ENCODE assay signal across 25 cellular contexts in the genomic region with DNA sequence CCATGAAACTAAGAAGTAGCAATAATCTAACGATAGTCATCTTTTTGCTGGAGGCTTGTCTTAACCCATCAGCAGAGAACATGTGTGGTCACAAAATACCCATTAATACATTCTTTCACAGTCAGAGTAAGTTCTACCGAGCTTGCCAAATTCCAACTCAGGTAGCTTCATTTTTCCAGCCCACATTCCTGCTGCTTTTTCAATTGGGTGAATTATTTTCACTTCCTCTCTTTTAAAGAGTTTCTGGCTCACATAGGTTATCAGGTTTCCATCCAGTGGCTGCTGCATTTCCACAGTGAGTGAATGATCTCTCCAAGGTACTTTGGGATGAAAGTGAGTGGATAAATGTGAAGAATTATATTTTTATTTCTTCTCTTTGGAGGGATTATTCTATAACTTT.
DNase-seq lines count a peak whose midpoint lies in the region; ATAC-seq and TF ChIP-seq lines count a peak whose summit lies in the region.
"Had no signal": no experiment of that assay in that cellular context is flagged by ENCODE, and none has a peak within 500 bp of the region (broad histone marks: within the 10 kb centered on the region; RNA-seq: fewer than 3 reads in every experiment).

No MANE protein-coding gene starts in this region.

- H3K79me2 ChIP-seq in PC-3 (ENCODE audit: low read length) (no peaks in the 10 kb centered on the region), neural progenitor cell (ENCODE audit: low read depth) (no peaks in the 10 kb centered on the region)

- H3K36me3 Mint-ChIP-seq in endodermal cell (ENCODE audit: low read depth) (peaks cover 12% of the 10 kb centered on the region), neural progenitor cell (no peaks in the 10 kb centered on the region)
- H3K36me3 Mint-ChIP-seq: activated naive CD8-positive, alpha-beta T cell treated with anti-CD3 and anti-CD28 coated beads, Interleukin-2, amount 10 ng/mL, durations not matched to agents 7 days and 5 days; CD8-positive, alpha-beta T cell; natural killer cell treated with Interleukin-12 subunit alpha and Interleukin-12 subunit beta and Interleukin-15 and Interleukin-18, amount 100 ng/mL, for 72 hours; type B pancreatic cell had no signal

- H3K36me3 ChIP-seq in PC-3 (ENCODE audit: low read depth, low read length) = no peaks in the 10 kb centered on the region
- peaks cover 13% of the 10 kb centered on the region for H3K36me3 ChIP-seq in endodermal cell (ENCODE audit: control insufficient read depth, insufficient read depth, low read length)
- no peaks in the 10 kb centered on the region for H3K36me3 ChIP-seq in neural progenitor cell
- H3K36me3 ChIP-seq: left ventricle myocardium inferior, pancreas, sigmoid colon had no signal

- H3K9ac ChIP-seq in PC-3 (ENCODE audit: low read length) (no peak overlapping the region), endodermal cell (ENCODE audit: extremely low read depth, low read length, poor library complexity, severe bottlenecking) (no peak overlapping the region), neural progenitor cell (no peak overlapping the region)

- CTCF ChIA-PET in PC-3 (lab: Charles Lee) = interaction anchor here (0.6 kb wide), 1 partner anchor 741 kb away, joined by 3 read pairs; no protein-coding TSS in a partner anchor

- 38 to 52% methylated on average over 2 of the region's 2 CpGs for WGBS in endodermal cell (ENCODE audit: insufficient coverage in 1 of 2, insufficient read length in 1 of 2), 2 experiments

- H3K9me2 ChIP-seq in PC-3 (replicated peaks; ENCODE audit: low read length) = no peaks in the 10 kb centered on the region

- H3K4me2 ChIP-seq in PC-3 (ENCODE audit: low read length) = no peak overlapping the region
- peak overlapping the region; percentile 14 for H3K4me2 ChIP-seq in neural progenitor cell

- ATAC-seq in PC-3 (no peak), GM18498 (IDR thresholded peaks at IDR 0.05; ENCODE audit: unreplicated experiment) (no peak)
- ATAC-seq: body of pancreas; CD8-positive, alpha-beta T cell; natural killer cell treated with Interleukin-12 subunit alpha and Interleukin-12 subunit beta and Interleukin-15 and Interleukin-18, amount 100 ng/mL, for 72 hours; pancreas had no signal

- H3K27ac Mint-ChIP-seq in endodermal cell (peak overlapping the region; percentile 10), neural progenitor cell (no peak overlapping the region)
- H3K27ac Mint-ChIP-seq: activated B cell treated with CpG ODN at 0.5 μM for 24 hours; activated naive CD8-positive, alpha-beta T cell treated with anti-CD3 and anti-CD28 coated beads, Interleukin-2, amount 10 ng/mL, durations not matched to agents 7 days and 5 days; CD8-positive, alpha-beta T cell; natural killer cell treated with Interleukin-12 subunit alpha and Interleukin-12 subunit beta and Interleukin-15 and Interleukin-18, amount 100 ng/mL, for 72 hours; type B pancreatic cell had no signal

- peak in 2 of 3 experiments; percentile 14 to 18 for DNase-seq in NCI-H1417 (lab: John Stamatoyannopoulos, UW)
- DNase-seq in NCI-H1417 treated with DMSO at 0.1 percent for 48 hours (lab: John Stamatoyannopoulos, UW) = no peak
- DNase-seq in PC-3 = peak; percentile 19
- DNase-seq in endodermal cell = peak; percentile 49
- peak; percentile 13 for DNase-seq in neural progenitor cell (ENCODE audit: low spot score)
- DNase-seq in NCI-H2227 treated with DMSO at 0.1 percent for 48 hours (lab: John Stamatoyannopoulos, UW) = no peak
- no peak for DNase-seq in activated CD4-positive, alpha-beta T cell treated with anti-CD3 and anti-CD28 coated beads, Interleukin-2, amount 50 U/mL, for 48 hours
- DNase-seq: activated B cell treated with CpG ODN at 0.5 μM for 24 hours; activated CD4-positive, alpha-beta T cell treated with anti-CD3 and anti-CD28 coated beads, Interleukin-2, amount 50 U/mL, for 4 hours; activated effector memory CD4-positive, alpha-beta T cell treated with Interleukin-2 at 50 U/mL for 16 hours; activated naive CD8-positive, alpha-beta T cell treated with anti-CD3 and anti-CD28 coated beads, Interleukin-2, amount 10 ng/mL, durations not matched to agents 7 days and 5 days; AML-193; body of pancreas; CD8-positive, alpha-beta T cell; H7; KBM-7; left ventricle myocardium inferior; MM.1S; NCI-H446; pancreas; sigmoid colon; T-helper 9 cell had no signal

- BruUV-seq in PC-3 (replicated peaks; lab: Mats Ljungman, UMichigan) = no TSS peak

- H3K27me3 Mint-ChIP-seq in endodermal cell (ENCODE audit: insufficient read depth) (no peaks in the 10 kb centered on the region), neural progenitor cell (ENCODE audit: insufficient read depth, low read depth) (peaks cover 2% of the 10 kb centered on the region)
- H3K27me3 Mint-ChIP-seq: activated B cell treated with CpG ODN at 0.5 μM for 24 hours; activated naive CD8-positive, alpha-beta T cell treated with anti-CD3 and anti-CD28 coated beads, Interleukin-2, amount 10 ng/mL, durations not matched to agents 7 days and 5 days; natural killer cell treated with Interleukin-12 subunit alpha and Interleukin-12 subunit beta and Interleukin-15 and Interleukin-18, amount 100 ng/mL, for 72 hours; type B pancreatic cell had no signal

- H3K4me3 ChIP-seq in PC-3 (ENCODE audit: low read length) (no peak overlapping the region), endodermal cell (ENCODE audit: low read length) (no peak overlapping the region), neural progenitor cell (no peak overlapping the region)
- H3K4me3 ChIP-seq: body of pancreas, left ventricle myocardium inferior, pancreas, sigmoid colon had no signal

- H3F3A ChIP-seq in PC-3 (ENCODE audit: low read length, unreplicated experiment) = no peaks in the 10 kb centered on the region
- H3F3A ChIP-seq in neural progenitor cell (ENCODE audit: low read depth) = no peaks in the 10 kb centered on the region

- no peak overlapping the region for H3K4me3 Mint-ChIP-seq in endodermal cell
- H3K4me3 Mint-ChIP-seq in neural progenitor cell = no peak overlapping the region
- H3K4me3 Mint-ChIP-seq: activated B cell treated with CpG ODN at 0.5 μM for 24 hours; activated naive CD8-positive, alpha-beta T cell treated with anti-CD3 and anti-CD28 coated beads, Interleukin-2, amount 10 ng/mL, durations not matched to agents 7 days and 5 days; CD8-positive, alpha-beta T cell; natural killer cell treated with Interleukin-12 subunit alpha and Interleukin-12 subunit beta and Interleukin-15 and Interleukin-18, amount 100 ng/mL, for 72 hours; type B pancreatic cell had no signal

- H2AFZ ChIP-seq in PC-3 (ENCODE audit: low read length) (no peak overlapping the region), neural progenitor cell (replicated peaks) (peak overlapping the region; percentile 76)

- TF ChIP-seq CTCF in PC-3 (conservative IDR thresholded peaks at IDR 0.05; ENCODE audit: low read depth, low read length) (no peak), endodermal cell (conservative IDR thresholded peaks at IDR 0.05) (no peak), neural progenitor cell (IDR thresholded peaks at IDR 0.05) (no peak)

- POLR2A ChIA-PET in PC-3 (lab: Charles Lee; ENCODE audit: unreplicated experiment) = no interaction called here

- no peaks in the 10 kb centered on the region for H4K20me1 ChIP-seq in PC-3 (ENCODE audit: low read length)
- H4K20me1 ChIP-seq in neural progenitor cell (ENCODE audit: low read depth) = no peaks in the 10 kb centered on the region

- intact Hi-C loops in PC-3 (cut with micrococcal nuclease) = no loop called here

- no peak overlapping the region for H3K27ac ChIP-seq in PC-3 (ENCODE audit: low read length)
- no peak overlapping the region for H3K27ac ChIP-seq in endodermal cell (ENCODE audit: low read depth, low read length)
- no peak overlapping the region for H3K27ac ChIP-seq in neural progenitor cell
- H3K27ac ChIP-seq: body of pancreas, left ventricle myocardium inferior, pancreas, sigmoid colon had no signal

- H3K9me3 Mint-ChIP-seq in endodermal cell (no peaks in the 10 kb centered on the region), neural progenitor cell (no peaks in the 10 kb centered on the region)
- H3K9me3 Mint-ChIP-seq: activated B cell treated with CpG ODN at 0.5 μM for 24 hours, type B pancreatic cell had no signal

- H3K27me3 ChIP-seq in PC-3 (ENCODE audit: low read length) = no peaks in the 10 kb centered on the region
- no peaks in the 10 kb centered on the region for H3K27me3 ChIP-seq in endodermal cell (ENCODE audit: control insufficient read depth, insufficient read depth, low read length, poor library complexity, severe bottlenecking)
- H3K27me3 ChIP-seq in neural progenitor cell = no peaks in the 10 kb centered on the region
- H3K27me3 ChIP-seq: body of pancreas, pancreas, sigmoid colon had no signal

- H3K9me3 ChIP-seq in PC-3 (ENCODE audit: low read length) (no peaks in the 10 kb centered on the region), endodermal cell (ENCODE audit: control insufficient read depth, low read length) (peaks cover 4% of the 10 kb centered on the region), neural progenitor cell (ENCODE audit: low read depth) (no peaks in the 10 kb centered on the region)
- H3K9me3 ChIP-seq: body of pancreas, left ventricle myocardium inferior, pancreas, sigmoid colon had no signal

- H3K4me1 Mint-ChIP-seq in endodermal cell (peaks cover 30% of the 10 kb centered on the region), neural progenitor cell (peaks cover 13% of the 10 kb centered on the region)
- H3K4me1 Mint-ChIP-seq: activated B cell treated with CpG ODN at 0.5 μM for 24 hours; activated naive CD8-positive, alpha-beta T cell treated with anti-CD3 and anti-CD28 coated beads, Interleukin-2, amount 10 ng/mL, durations not matched to agents 7 days and 5 days had no signal

- H3K4me1 ChIP-seq in PC-3 (ENCODE audit: insufficient read depth, low read length) (no peaks in the 10 kb centered on the region), endodermal cell (ENCODE audit: control insufficient read depth, insufficient read depth, low read length) (no peaks in the 10 kb centered on the region), neural progenitor cell (peaks cover 13% of the 10 kb centered on the region)
- H3K4me1 ChIP-seq: body of pancreas, left ventricle myocardium inferior, pancreas, sigmoid colon had no signal

Comparison
In these comparisons a context has a peak if more than half of its experiments do, and no peak if none do; other contexts are left out.
1. DNase-seq: peak in NCI-H1417 (2 of 3), PC-3 (single experiment), endodermal cell (single experiment) and neural progenitor cell (single experiment); none in NCI-H1417 treated with DMSO at 0.1 percent for 48 hours (single experiment), NCI-H2227 treated with DMSO at 0.1 percent for 48 hours (single experiment) and activated CD4-positive, alpha-beta T cell treated with anti-CD3 and anti-CD28 coated beads, Interleukin-2, amount 50 U/mL, for 48 hours (0 of 2).